12 cellular contexts compared by ENCODE assay signal in genomic region chr7:105187302-105188169, GRCh38.
DNase-seq lines count a peak whose midpoint lies in the region; ATAC-seq and TF ChIP-seq lines count a peak whose summit lies in the region.
"Had no signal": no experiment of that assay in that cellular context is flagged by ENCODE, and none has a peak within 500 bp of the region (broad histone marks: within the 10 kb centered on the region; RNA-seq: fewer than 3 reads in every experiment).

No MANE protein-coding gene starts in this region.

- peak overlapping the region; percentile 88 for H3K27ac ChIP-seq in epithelial cell of prostate
- H3K27ac ChIP-seq: BLaER1 treated with 17β-estradiol and CSF1 and Interleukin-3, amounts not matched to agents 10 nM and 100 nM; esophagus muscularis mucosa; thoracic aorta had no signal

- no peaks in the 10 kb centered on the region for H3K9me3 ChIP-seq in BE2C
- H3K9me3 ChIP-seq in mucosa of descending colon = no peaks in the 10 kb centered on the region
- H3K9me3 ChIP-seq: BLaER1 treated with 17β-estradiol and CSF1 and Interleukin-3, amounts not matched to agents 10 nM and 100 nM; esophagus muscularis mucosa; thoracic aorta had no signal

- H3K4me1 ChIP-seq in BE2C (no peaks in the 10 kb centered on the region), mucosa of descending colon (ENCODE audit: low read depth) (no peaks in the 10 kb centered on the region)

- peak; percentile 54 for ATAC-seq in GM18498 (IDR thresholded peaks at IDR 0.05; ENCODE audit: unreplicated experiment)
- ATAC-seq in GM19463 (IDR thresholded peaks at IDR 0.05; ENCODE audit: unreplicated experiment) = peak; percentile 67
- ATAC-seq in HG03432 (IDR thresholded peaks at IDR 0.05; ENCODE audit: unreplicated experiment) = peak; percentile 73
- ATAC-seq in mucosa of descending colon = no peak
- ATAC-seq: GM23338 had no signal

- no peaks in the 10 kb centered on the region for H3K27me3 ChIP-seq in BE2C
- H3K27me3 ChIP-seq: BLaER1 treated with 17β-estradiol and CSF1 and Interleukin-3, amounts not matched to agents 10 nM and 100 nM; esophagus muscularis mucosa had no signal

- intact Hi-C loops in mucosa of descending colon (cut with DNase I, micrococcal nuclease) = no loop called here

- TF ChIP-seq CTCF in BE2C (IDR thresholded peaks at IDR 0.05; ENCODE audit: low read depth, low read length) = no peak
- no peak for TF ChIP-seq CTCF in mucosa of descending colon (IDR thresholded peaks at IDR 0.05)

- H3K36me3 ChIP-seq in BE2C = no peaks in the 10 kb centered on the region
- H3K36me3 ChIP-seq in mucosa of descending colon (ENCODE audit: low read depth) = no peaks in the 10 kb centered on the region
- H3K36me3 ChIP-seq: esophagus muscularis mucosa, thoracic aorta had no signal

- DNase-seq in epithelial cell of prostate (ENCODE audit: low read depth, low spot score) = no peak
- no peak for DNase-seq in BE2C
- no peak for DNase-seq in NCI-H1694 (lab: John Stamatoyannopoulos, UW)
- DNase-seq in mucosa of descending colon = no peak
- DNase-seq in activated CD4-positive, alpha-beta T cell treated with anti-CD3 and anti-CD28 coated beads for 4 hours = no peak

- H3K4me3 ChIP-seq in BE2C (ENCODE audit: low read depth, low read length) = no peak overlapping the region
- H3K4me3 ChIP-seq in mucosa of descending colon = no peak overlapping the region
- H3K4me3 ChIP-seq: BLaER1 treated with 17β-estradiol and CSF1 and Interleukin-3, amounts not matched to agents 10 nM and 100 nM; esophagus muscularis mucosa; GM23338; thoracic aorta had no signal
